ENCODE assay signal across 1 cellular context in the genomic region with DNA sequence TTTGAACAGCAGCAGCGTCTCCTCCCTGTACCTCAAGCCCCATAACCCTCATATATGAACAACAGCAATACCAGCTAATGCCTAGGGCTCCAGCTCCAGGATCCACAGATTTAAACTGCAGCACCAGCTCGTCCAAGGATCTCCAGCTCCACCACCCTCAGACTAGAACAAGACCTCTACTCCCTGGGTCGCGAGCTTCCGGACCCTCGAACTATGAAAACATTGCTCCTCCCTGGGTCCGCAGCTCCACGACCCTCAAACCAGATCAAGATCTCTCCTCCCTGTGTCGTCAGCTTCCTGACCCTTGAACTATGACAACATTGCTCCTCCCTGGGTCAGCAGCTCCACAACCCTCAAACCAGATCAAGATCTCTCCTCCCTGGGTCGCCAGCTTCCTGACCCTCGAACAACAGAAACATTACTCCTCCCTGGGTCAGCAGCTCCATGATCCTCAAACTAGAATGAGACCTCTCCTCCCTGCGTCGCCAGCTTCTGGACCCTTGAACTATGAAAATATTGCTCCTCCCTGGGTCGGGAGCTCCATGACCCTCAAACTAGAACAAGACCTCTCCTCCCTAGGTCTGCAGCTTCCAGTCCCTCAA.
TF ChIP-seq lines count a peak whose summit lies in the region.

No MANE protein-coding gene starts in this region.

TF ChIP-seq in HepG2, 621 proteins besides CTCF, POLR2A, EP300 and RAD21 (continued from another document):
- TF ChIP-seq, protein P1, sequence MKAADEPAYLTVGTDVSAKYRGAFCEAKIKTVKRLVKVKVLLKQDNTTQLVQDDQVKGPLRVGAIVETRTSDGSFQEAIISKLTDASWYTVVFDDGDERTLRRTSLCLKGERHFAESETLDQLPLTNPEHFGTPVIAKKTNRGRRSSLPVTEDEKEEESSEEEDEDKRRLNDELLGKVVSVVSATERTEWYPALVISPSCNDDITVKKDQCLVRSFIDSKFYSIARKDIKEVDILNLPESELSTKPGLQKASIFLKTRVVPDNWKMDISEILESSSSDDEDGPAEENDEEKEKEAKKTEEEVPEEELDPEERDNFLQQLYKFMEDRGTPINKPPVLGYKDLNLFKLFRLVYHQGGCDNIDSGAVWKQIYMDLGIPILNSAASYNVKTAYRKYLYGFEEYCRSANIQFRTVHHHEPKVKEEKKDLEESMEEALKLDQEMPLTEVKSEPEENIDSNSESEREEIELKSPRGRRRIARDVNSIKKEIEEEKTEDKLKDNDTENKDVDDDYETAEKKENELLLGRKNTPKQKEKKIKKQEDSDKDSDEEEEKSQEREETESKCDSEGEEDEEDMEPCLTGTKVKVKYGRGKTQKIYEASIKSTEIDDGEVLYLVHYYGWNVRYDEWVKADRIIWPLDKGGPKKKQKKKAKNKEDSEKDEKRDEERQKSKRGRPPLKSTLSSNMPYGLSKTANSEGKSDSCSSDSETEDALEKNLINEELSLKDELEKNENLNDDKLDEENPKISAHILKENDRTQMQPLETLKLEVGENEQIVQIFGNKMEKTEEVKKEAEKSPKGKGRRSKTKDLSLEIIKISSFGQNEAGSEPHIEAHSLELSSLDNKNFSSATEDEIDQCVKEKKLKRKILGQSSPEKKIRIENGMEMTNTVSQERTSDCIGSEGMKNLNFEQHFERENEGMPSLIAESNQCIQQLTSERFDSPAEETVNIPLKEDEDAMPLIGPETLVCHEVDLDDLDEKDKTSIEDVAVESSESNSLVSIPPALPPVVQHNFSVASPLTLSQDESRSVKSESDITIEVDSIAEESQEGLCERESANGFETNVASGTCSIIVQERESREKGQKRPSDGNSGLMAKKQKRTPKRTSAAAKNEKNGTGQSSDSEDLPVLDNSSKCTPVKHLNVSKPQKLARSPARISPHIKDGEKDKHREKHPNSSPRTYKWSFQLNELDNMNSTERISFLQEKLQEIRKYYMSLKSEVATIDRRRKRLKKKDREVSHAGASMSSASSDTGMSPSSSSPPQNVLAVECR (CRISPR knock-in tag; IDR thresholded peaks at IDR 0.05; ENCODE audit: borderline replicate concordance), result 0 out of 2 replicates have a peak, but pooled peaks have one; percentile 21
- no peak for TF ChIP-seq MAFK (conservative IDR thresholded peaks at IDR 0.05 in 1 of 2, IDR thresholded peaks at IDR 0.05 in 1 of 2; ENCODE audit: low read length in 2 of 2)
- TF ChIP-seq, protein P2, sequence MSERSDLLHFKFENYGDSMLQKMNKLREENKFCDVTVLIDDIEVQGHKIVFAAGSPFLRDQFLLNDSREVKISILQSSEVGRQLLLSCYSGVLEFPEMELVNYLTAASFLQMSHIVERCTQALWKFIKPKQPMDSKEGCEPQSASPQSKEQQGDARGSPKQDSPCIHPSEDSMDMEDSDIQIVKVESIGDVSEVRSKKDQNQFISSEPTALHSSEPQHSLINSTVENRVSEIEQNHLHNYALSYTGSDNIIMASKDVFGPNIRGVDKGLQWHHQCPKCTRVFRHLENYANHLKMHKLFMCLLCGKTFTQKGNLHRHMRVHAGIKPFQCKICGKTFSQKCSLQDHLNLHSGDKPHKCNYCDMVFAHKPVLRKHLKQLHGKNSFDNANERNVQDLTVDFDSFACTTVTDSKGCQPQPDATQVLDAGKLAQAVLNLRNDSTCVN (CRISPR knock-in tag; IDR thresholded peaks at IDR 0.05; ENCODE audit: borderline replicate concordance), result 0 out of 2 replicates have a peak, but pooled peaks have one; percentile 27
